ENCODE assay signal across 16 cellular contexts in the genomic region with DNA sequence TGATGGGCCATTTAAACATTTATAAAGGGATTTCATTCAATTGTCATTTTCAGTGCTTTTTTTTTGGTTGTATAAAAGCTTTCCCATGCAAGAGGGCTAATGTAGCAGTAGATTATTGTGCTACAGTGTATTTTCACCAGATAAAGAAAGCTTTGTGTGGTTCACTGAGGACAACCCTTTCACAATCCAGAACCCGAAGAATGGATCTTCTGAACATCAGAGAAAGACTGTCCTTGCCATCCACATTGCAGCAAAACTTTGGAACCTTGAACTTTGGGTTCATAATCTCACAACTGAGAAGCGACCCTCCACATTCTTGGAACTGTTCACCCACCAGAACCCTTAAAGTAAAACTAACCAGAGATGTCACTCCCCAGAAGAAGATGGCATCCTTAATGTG. TPM values are rescaled to one million over a fixed set of nuclear protein-coding genes. Genes with fewer than 3 reads are reported as not detected.
A peak's percentile ranks its signal among the peaks of the same experiment; 100 is the strongest.
DNase-seq lines count a peak whose midpoint lies in the region; ATAC-seq and TF ChIP-seq lines count a peak whose summit lies in the region.
"Had no signal": no experiment of that assay in that cellular context is flagged by ENCODE, and none has a peak within 500 bp of the region (broad histone marks: within the 10 kb centered on the region; RNA-seq: fewer than 3 reads in every experiment).

No MANE protein-coding gene starts in this region.

- no peak overlapping the region for H2AFZ ChIP-seq in neuronal stem cell (ENCODE audit: low read length)

- no peak overlapping the region for H3K14ac ChIP-seq in neuronal stem cell (ENCODE audit: low read length)

- no peak overlapping the region for H2BK120ac ChIP-seq in neuronal stem cell (ENCODE audit: low read depth, low read length)

- DNase-seq in foreskin melanocyte (peak; percentile 39), inferior parietal cortex (ENCODE audit: extremely low spot score) (peak; percentile 5), superior temporal gyrus (ENCODE audit: extremely low spot score) (peak; percentile 30), SIG-M5 (lab: John Stamatoyannopoulos, UW) (no peak), neuronal stem cell (ENCODE audit: low spot score) (no peak)
- DNase-seq: C1 segment of cervical spinal cord; Calu3; CD4-positive, alpha-beta memory T cell; COR-L47; DMS53; DMS79 treated with DMSO at 0.1 percent for 48 hours; GF-D8; GOT3; HFFc6 had no signal

- no peak overlapping the region for H2BK5ac ChIP-seq in neuronal stem cell (ENCODE audit: low read length)

- no peak overlapping the region for H3K4me2 ChIP-seq in neuronal stem cell (ENCODE audit: insufficient read depth, low read length, poor library complexity, severe bottlenecking)

- no peaks in the 10 kb centered on the region for H3K79me1 ChIP-seq in neuronal stem cell (ENCODE audit: low read depth, low read length)

- no CpG with 5 or more reads among the region's 2 CpGs for WGBS in neuronal stem cell (ENCODE audit: extremely low coverage in 2 of 2, insufficient read length in 2 of 2, insufficient replicate concordance in 1 of 2), 2 donors

- H3K9ac ChIP-seq in neuronal stem cell (ENCODE audit: low read depth, low read length, poor library complexity) = no peak overlapping the region

- H2BK15ac ChIP-seq in neuronal stem cell (ENCODE audit: low read length) = no peak overlapping the region

- H3K27me3 ChIP-seq in neuronal stem cell (ENCODE audit: control insufficient read depth in 3 of 3, insufficient read depth in 3 of 3, low read depth in 1 of 3, low read length in 3 of 3) = no peaks in the 10 kb centered on the region

- no peak overlapping the region for H3K23ac ChIP-seq in neuronal stem cell (ENCODE audit: low read depth, low read length, poor library complexity)

- no peak overlapping the region for H3K27ac ChIP-seq in neuronal stem cell (replicated peaks; ENCODE audit: low read length)

- no peak overlapping the region for H3K4ac ChIP-seq in neuronal stem cell (ENCODE audit: low read length)

- no peaks in the 10 kb centered on the region for H3K9me3 ChIP-seq in neuronal stem cell (replicated peaks in 1 of 2; ENCODE audit: control insufficient read depth in 2 of 2, insufficient read depth in 1 of 2, low read depth in 1 of 2, low read length in 2 of 2)
- H3K9me3 ChIP-seq: HAP-1 had no signal

- peaks cover 5 to 6% of the 10 kb centered on the region in 2 donors for H3K4me1 ChIP-seq in neuronal stem cell (ENCODE audit: control insufficient read depth in 2 of 2, insufficient read depth in 1 of 2, low read depth in 1 of 2, low read length in 2 of 2)

- H2AK5ac ChIP-seq in neuronal stem cell (ENCODE audit: low read depth, low read length) = no peak overlapping the region

- no peak for ATAC-seq in SK-N-SH treated with all-trans-retinoic acid at 6 μM for 48 hours

- H3K4me3 ChIP-seq in neuronal stem cell (ENCODE audit: low read length in 2 of 2) = no peak overlapping the region
- H3K4me3 ChIP-seq: HAP-1 had no signal

- no peak overlapping the region for H4K91ac ChIP-seq in neuronal stem cell (ENCODE audit: low read depth, low read length, poor library complexity)

- no peaks in the 10 kb centered on the region for H3K36me3 ChIP-seq in neuronal stem cell (replicated peaks in 1 of 2; ENCODE audit: control insufficient read depth in 2 of 2, insufficient read depth in 2 of 2, low read length in 2 of 2)
- H3K36me3 ChIP-seq: HAP-1 had no signal

- H3K18ac ChIP-seq in neuronal stem cell (ENCODE audit: low read length) = no peak overlapping the region

- no peak overlapping the region for H2BK12ac ChIP-seq in neuronal stem cell (ENCODE audit: low read length)

- no peak overlapping the region for H4K8ac ChIP-seq in neuronal stem cell (ENCODE audit: low read depth, low read length)

TF ChIP-seq in SK-N-SH treated with all-trans-retinoic acid at 6 μM for 48 hours, 23 proteins besides CTCF, POLR2A, EP300 and RAD21:
- TF ChIP-seq GLIS3 (CRISPR knock-in tag; IDR thresholded peaks at IDR 0.05) = no peak
- TF ChIP-seq, protein P1, sequence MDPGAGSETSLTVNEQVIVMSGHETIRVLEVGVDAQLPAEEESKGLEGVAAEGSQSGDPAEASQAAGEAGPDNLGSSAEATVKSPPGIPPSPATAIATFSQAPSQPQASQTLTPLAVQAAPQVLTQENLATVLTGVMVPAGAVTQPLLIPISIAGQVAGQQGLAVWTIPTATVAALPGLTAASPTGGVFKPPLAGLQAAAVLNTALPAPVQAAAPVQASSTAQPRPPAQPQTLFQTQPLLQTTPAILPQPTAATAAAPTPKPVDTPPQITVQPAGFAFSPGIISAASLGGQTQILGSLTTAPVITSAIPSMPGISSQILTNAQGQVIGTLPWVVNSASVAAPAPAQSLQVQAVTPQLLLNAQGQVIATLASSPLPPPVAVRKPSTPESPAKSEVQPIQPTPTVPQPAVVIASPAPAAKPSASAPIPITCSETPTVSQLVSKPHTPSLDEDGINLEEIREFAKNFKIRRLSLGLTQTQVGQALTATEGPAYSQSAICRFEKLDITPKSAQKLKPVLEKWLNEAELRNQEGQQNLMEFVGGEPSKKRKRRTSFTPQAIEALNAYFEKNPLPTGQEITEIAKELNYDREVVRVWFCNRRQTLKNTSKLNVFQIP (CRISPR knock-in tag; IDR thresholded peaks at IDR 0.05; ENCODE audit: borderline replicate concordance, low read depth) = no peak
- TF ChIP-seq ZC3H10 (CRISPR knock-in tag; IDR thresholded peaks at IDR 0.05) = no peak
TF ChIP-seq in SK-N-SH treated with all-trans-retinoic acid at 6 μM for 48 hours: peak in this region for 0.

RNA-seq across cellular contexts. Expression of a gene that starts 9.3 kb away (rescaled TPM):
- polyA plus RNA-seq in neuronal stem cell (2013, experiment 1 of 2) = 2.4 TPM
- 2.0 TPM for polyA plus RNA-seq in neuronal stem cell (2013, experiment 2 of 2)

RNA-seq across cellular contexts. Expression of a gene that starts 29.3 kb away (rescaled TPM):
- polyA plus RNA-seq in neuronal stem cell (2013, experiment 1 of 2) = 1.1 TPM
- polyA plus RNA-seq in neuronal stem cell (2013, experiment 2 of 2) = 0.79 TPM

RNA-seq across cellular contexts. Expression of a gene that starts 46.2 kb away (rescaled TPM):
- 9.3 TPM for polyA plus RNA-seq in neuronal stem cell (2013, experiment 1 of 2)
- polyA plus RNA-seq in neuronal stem cell (2013, experiment 2 of 2) = 9.2 TPM

Comparison
In these comparisons a context has a peak if more than half of its experiments do, and no peak if none do; other contexts are left out.
1. DNase-seq: peak in foreskin melanocyte (single experiment), inferior parietal cortex (single experiment) and superior temporal gyrus (single experiment); none in SIG-M5 (single experiment) and neuronal stem cell (single experiment).